Comparison of ENCODE assay signal across 8 cellular contexts in genomic region chr10:47552719-47553118, GRCh38. TPM values are rescaled to one million over a fixed set of nuclear protein-coding genes. Genes with fewer than 3 reads are reported as not detected.
A peak's percentile ranks its signal among the peaks of the same experiment; 100 is the strongest.
DNase-seq lines count a peak whose midpoint lies in the region; ATAC-seq and TF ChIP-seq lines count a peak whose summit lies in the region.
"Not testable (repeated sequence)": the region's sequence is repeated elsewhere in the genome, so short reads cannot be mapped to it uniquely, and the experiment has no call there.

No MANE protein-coding gene starts in this region.

- intact Hi-C loops in Right ventricle myocardium inferior (cut with DNase I) = not testable (repeated sequence)

- peak overlapping the region; percentile 88 for H3K27ac ChIP-seq in angular gyrus (ENCODE audit: low read depth, low read length)

- H3K36me3 ChIP-seq in H7 (replicated peaks; ENCODE audit: control insufficient read depth, insufficient read depth, low read length) = not testable (repeated sequence)

- not testable (repeated sequence) for H3K27me3 Mint-ChIP-seq in nephron progenitor cell (ENCODE audit: low read depth, poor library complexity); stimulated activated naive CD8-positive, alpha-beta T cell treated with anti-CD3 and anti-CD28 coated beads, Interleukin-15, Interleukin-2, amounts not matched to agents 100 ng/mL and 50 ng/mL, for 24 hours

- TF ChIP-seq CTCF in nephron progenitor cell (IDR thresholded peaks at IDR 0.05) = not testable (repeated sequence)

- H3K27me3 ChIP-seq in H7 (ENCODE audit: control insufficient read depth, insufficient read depth, low read length) = not testable (repeated sequence)

- H3K36me3 Mint-ChIP-seq in nephron progenitor cell (ENCODE audit: low read depth); stimulated activated naive CD8-positive, alpha-beta T cell treated with anti-CD3 and anti-CD28 coated beads, Interleukin-15, Interleukin-2, amounts not matched to agents 100 ng/mL and 50 ng/mL, for 24 hours (ENCODE audit: low read depth): not testable (repeated sequence)

- peak overlapping the region; percentile 96 for H3K4me3 Mint-ChIP-seq in nephron progenitor cell
- peak overlapping the region; percentile 94 for H3K4me3 Mint-ChIP-seq in stimulated activated naive CD8-positive, alpha-beta T cell treated with anti-CD3 and anti-CD28 coated beads, Interleukin-15, Interleukin-2, amounts not matched to agents 100 ng/mL and 50 ng/mL, for 24 hours

- DNase-seq in EH (ENCODE audit: low read depth) (peak; percentile 87), SW480 (ENCODE audit: low spot score) (peak; percentile 41)
- not testable (repeated sequence) for DNase-seq in H7; Right ventricle myocardium inferior (ENCODE audit: missing footprints); nephron progenitor cell
- peak; percentile 17 for DNase-seq in Jurkat, Clone E6-1 (ENCODE audit: low read depth, low spot score)

- H3K4me1 Mint-ChIP-seq in nephron progenitor cell; stimulated activated naive CD8-positive, alpha-beta T cell treated with anti-CD3 and anti-CD28 coated beads, Interleukin-15, Interleukin-2, amounts not matched to agents 100 ng/mL and 50 ng/mL, for 24 hours (ENCODE audit: low read depth): not testable (repeated sequence)

- ATAC-seq in Right ventricle myocardium inferior = peak; percentile 58

- peak overlapping the region; percentile 95 for H3K27ac Mint-ChIP-seq in nephron progenitor cell
- peak overlapping the region; percentile 95 for H3K27ac Mint-ChIP-seq in stimulated activated naive CD8-positive, alpha-beta T cell treated with anti-CD3 and anti-CD28 coated beads, Interleukin-15, Interleukin-2, amounts not matched to agents 100 ng/mL and 50 ng/mL, for 24 hours

- not testable (repeated sequence) for H3K9me3 Mint-ChIP-seq in nephron progenitor cell; stimulated activated naive CD8-positive, alpha-beta T cell treated with anti-CD3 and anti-CD28 coated beads, Interleukin-15, Interleukin-2, amounts not matched to agents 100 ng/mL and 50 ng/mL, for 24 hours

- peak overlapping the region; percentile 70 for H3K4me3 ChIP-seq in H7 (ENCODE audit: insufficient read depth, low read depth, low read length)
- peak overlapping the region; percentile 67 for H3K4me3 ChIP-seq in Jurkat, Clone E6-1 (ENCODE audit: low read length)

RNA-seq across cellular contexts. Expression of gene AGAP9, which starts 29.3 kb away (rescaled TPM):
- 3.3 and 5.3 TPM in 2 replicates for total RNA-seq in H7 (2014; rRNA removed; shearing (Covaris generic))
- not detected for polyA plus RNA-seq in Jurkat, Clone E6-1 (2012; ENCODE audit: insufficient read depth, insufficient read length)
- total RNA-seq in Right ventricle myocardium inferior = 1.7 TPM
